ENCODE assay signal across 26 cellular contexts in genomic region chr10:1366277-1366676, GRCh38.
DNase-seq lines count a peak whose midpoint lies in the region; ATAC-seq and TF ChIP-seq lines count a peak whose summit lies in the region.
"Had no signal": no experiment of that assay in that cellular context is flagged by ENCODE, and none has a peak within 500 bp of the region (broad histone marks: within the 10 kb centered on the region; RNA-seq: fewer than 3 reads in every experiment).

No MANE protein-coding gene starts in this region.

- no peaks in the 10 kb centered on the region for H3K4me1 Mint-ChIP-seq in activated CD4-positive, alpha-beta memory T cell treated with anti-CD3 and anti-CD28 coated beads, Interleukin-2, amount 10 ng/mL, durations not matched to agents 7 days and 5 days
- no peaks in the 10 kb centered on the region for H3K4me1 Mint-ChIP-seq in activated CD4-positive, alpha-beta memory T cell treated with anti-CD3 and anti-CD28 coated beads for 36 hours (ENCODE audit: low read depth)
- peaks cover 9% of the 10 kb centered on the region for H3K4me1 Mint-ChIP-seq in endodermal cell
- H3K4me1 Mint-ChIP-seq: CD14-positive monocyte; CD8-positive, alpha-beta memory T cell had no signal

- CTCF ChIA-PET in activated CD4-positive, alpha-beta memory T cell treated with anti-CD3 and anti-CD28 coated beads, Interleukin-2, amount 10 ng/mL, durations not matched to agents 7 days and 5 days (lab: Charles Lee): no interaction called here
- CTCF ChIA-PET in activated CD4-positive, alpha-beta memory T cell treated with anti-CD3 and anti-CD28 coated beads for 36 hours (lab: Charles Lee): interaction anchor here (0.8 kb wide), 1 partner anchor 733 kb away, joined by 3 read pairs; no protein-coding TSS in a partner anchor

- H3K4me1 ChIP-seq in endodermal cell (ENCODE audit: control insufficient read depth, insufficient read depth, low read length) (no peaks in the 10 kb centered on the region), mucosa of descending colon (ENCODE audit: low read depth) (no peaks in the 10 kb centered on the region), spleen (no peaks in the 10 kb centered on the region)
- H3K4me1 ChIP-seq: BE2C had no signal

- H3K4me3 ChIP-seq in endodermal cell (ENCODE audit: low read length): no peak overlapping the region
- no peak overlapping the region for H3K4me3 ChIP-seq in mucosa of descending colon
- H3K4me3 ChIP-seq in spleen: no peak overlapping the region
- H3K4me3 ChIP-seq: MG63, PC-9 had no signal

- TF ChIP-seq CTCF in endodermal cell (conservative IDR thresholded peaks at IDR 0.05) (no peak), mucosa of descending colon (IDR thresholded peaks at IDR 0.05) (no peak), spleen (IDR thresholded peaks at IDR 0.05 in 8 of 11, conservative IDR thresholded peaks at IDR 0.05 in 3 of 11) (no peak)

- no peaks in the 10 kb centered on the region for H3K36me3 Mint-ChIP-seq in activated CD4-positive, alpha-beta memory T cell treated with anti-CD3 and anti-CD28 coated beads, Interleukin-2, amount 10 ng/mL, durations not matched to agents 7 days and 5 days (ENCODE audit: low read depth)
- no peaks in the 10 kb centered on the region for H3K36me3 Mint-ChIP-seq in activated CD4-positive, alpha-beta memory T cell treated with anti-CD3 and anti-CD28 coated beads for 36 hours
- no peaks in the 10 kb centered on the region for H3K36me3 Mint-ChIP-seq in endodermal cell (ENCODE audit: low read depth)
- H3K36me3 Mint-ChIP-seq: CD14-positive monocyte; CD8-positive, alpha-beta memory T cell had no signal

- no peak overlapping the region for H3K9ac ChIP-seq in endodermal cell (ENCODE audit: extremely low read depth, low read length, poor library complexity, severe bottlenecking)

- no peaks in the 10 kb centered on the region for H3K27me3 ChIP-seq in endodermal cell (ENCODE audit: control insufficient read depth, insufficient read depth, low read length, poor library complexity, severe bottlenecking)
- peaks cover 0 to 47% (median 13%) of the 10 kb centered on the region in 7 donors for H3K27me3 ChIP-seq in spleen (replicated peaks in 1 of 7)
- H3K27me3 ChIP-seq: BE2C had no signal

- intact Hi-C loops in activated CD4-positive, alpha-beta memory T cell treated with anti-CD3 and anti-CD28 coated beads for 36 hours (cut with micrococcal nuclease): no loop called here
- intact Hi-C loops in mucosa of descending colon (cut with DNase I, micrococcal nuclease): no loop called here
- intact Hi-C loops in spleen (cut with DNase I; ENCODE audit: low total_unique reads): no loop called here

- H3K27ac ChIP-seq in endodermal cell (ENCODE audit: low read depth, low read length): no peak overlapping the region
- H3K27ac ChIP-seq in spleen: no peak overlapping the region
- H3K27ac ChIP-seq: PC-9 had no signal

- TF ChIP-seq POLR2A in spleen (IDR thresholded peaks at IDR 0.05): no peak

- no peak overlapping the region for H3K27ac Mint-ChIP-seq in activated CD4-positive, alpha-beta memory T cell treated with anti-CD3 and anti-CD28 coated beads, Interleukin-2, amount 10 ng/mL, durations not matched to agents 7 days and 5 days
- H3K27ac Mint-ChIP-seq in activated CD4-positive, alpha-beta memory T cell treated with anti-CD3 and anti-CD28 coated beads for 36 hours: no peak overlapping the region
- H3K27ac Mint-ChIP-seq in endodermal cell: no peak overlapping the region
- H3K27ac Mint-ChIP-seq: CD14-positive monocyte; CD8-positive, alpha-beta memory T cell had no signal

- H3K9me3 Mint-ChIP-seq in activated CD4-positive, alpha-beta memory T cell treated with anti-CD3 and anti-CD28 coated beads, Interleukin-2, amount 10 ng/mL, durations not matched to agents 7 days and 5 days: no peaks in the 10 kb centered on the region
- H3K9me3 Mint-ChIP-seq in activated CD4-positive, alpha-beta memory T cell treated with anti-CD3 and anti-CD28 coated beads for 36 hours: no peaks in the 10 kb centered on the region
- H3K9me3 Mint-ChIP-seq in endodermal cell: no peaks in the 10 kb centered on the region
- H3K9me3 Mint-ChIP-seq: CD8-positive, alpha-beta memory T cell had no signal

- H3K9me3 ChIP-seq in endodermal cell (ENCODE audit: control insufficient read depth, low read length) (no peaks in the 10 kb centered on the region), mucosa of descending colon (no peaks in the 10 kb centered on the region), spleen (no peaks in the 10 kb centered on the region)
- H3K9me3 ChIP-seq: BE2C, MG63 had no signal

- H3K27me3 Mint-ChIP-seq in activated CD4-positive, alpha-beta memory T cell treated with anti-CD3 and anti-CD28 coated beads, Interleukin-2, amount 10 ng/mL, durations not matched to agents 7 days and 5 days: peaks cover 22% of the 10 kb centered on the region
- H3K27me3 Mint-ChIP-seq in activated CD4-positive, alpha-beta memory T cell treated with anti-CD3 and anti-CD28 coated beads for 36 hours: peaks cover 24% of the 10 kb centered on the region
- H3K27me3 Mint-ChIP-seq in endodermal cell (ENCODE audit: insufficient read depth): no peaks in the 10 kb centered on the region

- H3K36me3 ChIP-seq in endodermal cell (ENCODE audit: control insufficient read depth, insufficient read depth, low read length) (no peaks in the 10 kb centered on the region), mucosa of descending colon (ENCODE audit: low read depth) (no peaks in the 10 kb centered on the region), spleen (no peaks in the 10 kb centered on the region)
- H3K36me3 ChIP-seq: BE2C, MG63 had no signal

- ATAC-seq in mucosa of descending colon: peak; percentile 26
- ATAC-seq in GM21528 (IDR thresholded peaks at IDR 0.05; ENCODE audit: low FRiP score, unreplicated experiment): no peak
- ATAC-seq: Right ventricle myocardium inferior had no signal

- peak; percentile 5 for DNase-seq in activated CD4-positive, alpha-beta memory T cell treated with anti-CD3 and anti-CD28 coated beads, Interleukin-2, amount 10 ng/mL, durations not matched to agents 7 days and 5 days
- DNase-seq in activated CD4-positive, alpha-beta memory T cell treated with anti-CD3 and anti-CD28 coated beads for 36 hours: no peak
- DNase-seq in D341Med (ENCODE audit: low spot score) (peak; percentile 8), endodermal cell (peak; percentile 22), mucosa of descending colon (peak in 1 of 3 donors; percentile 10), kidney glomerular epithelial cell (lab: John Stamatoyannopoulos, UW) (no peak), spleen (no peak)
- DNase-seq: 8988T; ACHN; BE2C; CD8-positive, alpha-beta memory T cell; DMS79 treated with DMSO at 0.1 percent for 48 hours; GF-D8; IMR-90; KG1; MG63; NCI-H1105 treated with DMSO at 0.1 percent for 48 hours; NCI-H146; NCI-H1930; NCI-H2107; NCI-H524; NCI-H82; PC-9 had no signal

- POLR2A ChIA-PET in activated CD4-positive, alpha-beta memory T cell treated with anti-CD3 and anti-CD28 coated beads, Interleukin-2, amount 10 ng/mL, durations not matched to agents 7 days and 5 days (lab: Charles Lee): no interaction called here
- POLR2A ChIA-PET in activated CD4-positive, alpha-beta memory T cell treated with anti-CD3 and anti-CD28 coated beads for 36 hours (lab: Charles Lee): no interaction called here

- H3K4me3 Mint-ChIP-seq in activated CD4-positive, alpha-beta memory T cell treated with anti-CD3 and anti-CD28 coated beads, Interleukin-2, amount 10 ng/mL, durations not matched to agents 7 days and 5 days: no peak overlapping the region
- no peak overlapping the region for H3K4me3 Mint-ChIP-seq in activated CD4-positive, alpha-beta memory T cell treated with anti-CD3 and anti-CD28 coated beads for 36 hours
- H3K4me3 Mint-ChIP-seq in endodermal cell: no peak overlapping the region
- H3K4me3 Mint-ChIP-seq: CD14-positive monocyte; CD8-positive, alpha-beta memory T cell had no signal

- 88 to 94% methylated on average over 2 to 6 of the region's 6 CpGs for WGBS in endodermal cell (ENCODE audit: insufficient coverage in 1 of 2, insufficient read length in 1 of 2), 2 experiments
- 75 to 84% (median 80%) methylated on average over 6 of the region's 6 CpGs for WGBS in spleen, 5 donors

Comparison
In these comparisons a context has a peak if more than half of its experiments do, and no peak if none do; other contexts are left out.
1. DNase-seq: peak in activated CD4-positive, alpha-beta memory T cell treated with anti-CD3 and anti-CD28 coated beads, Interleukin-2, amount 10 ng/mL, durations not matched to agents 7 days and 5 days (single experiment), D341Med (single experiment) and endodermal cell (single experiment); none in activated CD4-positive, alpha-beta memory T cell treated with anti-CD3 and anti-CD28 coated beads for 36 hours (single experiment), kidney glomerular epithelial cell (single experiment) and spleen (single experiment).